ENCODE assay signal across 10 cellular contexts in genomic region chrX:56797966-56798711, GRCh38.
DNase-seq lines count a peak whose midpoint lies in the region; ATAC-seq and TF ChIP-seq lines count a peak whose summit lies in the region.
"Had no signal": no experiment of that assay in that cellular context is flagged by ENCODE, and none has a peak within 500 bp of the region (broad histone marks: within the 10 kb centered on the region; RNA-seq: fewer than 3 reads in every experiment).

No MANE protein-coding gene starts in this region.

- H3K27ac Mint-ChIP-seq in activated naive CD4-positive, alpha-beta T cell treated with anti-CD3 and anti-CD28 coated beads, Interleukin-2, amount 50 U/mL, for 24 hours: peak overlapping the region; percentile 85
- H3K27ac Mint-ChIP-seq in activated CD4-positive, alpha-beta memory T cell treated with anti-CD3 and anti-CD28 coated beads, Interleukin-2, amount 10 ng/mL, durations not matched to agents 7 days and 5 days: peak overlapping the region; percentile 31
- H3K27ac Mint-ChIP-seq in stimulated activated naive CD8-positive, alpha-beta T cell treated with anti-CD3 and anti-CD28 coated beads, Interleukin-15, Interleukin-2, amounts not matched to agents 100 ng/mL and 50 ng/mL, for 24 hours: peak overlapping the region; percentile 76

- no peaks in the 10 kb centered on the region for H3K79me2 ChIP-seq in osteoblast (ENCODE audit: insufficient read depth, low read length)

- H3K4me2 ChIP-seq in osteoblast (ENCODE audit: insufficient read depth, low read length): no peak overlapping the region

- no peak overlapping the region for H3K4me3 Mint-ChIP-seq in activated naive CD4-positive, alpha-beta T cell treated with anti-CD3 and anti-CD28 coated beads, Interleukin-2, amount 50 U/mL, for 24 hours
- no peak overlapping the region for H3K4me3 Mint-ChIP-seq in activated CD4-positive, alpha-beta memory T cell treated with anti-CD3 and anti-CD28 coated beads, Interleukin-2, amount 10 ng/mL, durations not matched to agents 7 days and 5 days
- no peak overlapping the region for H3K4me3 Mint-ChIP-seq in stimulated activated naive CD8-positive, alpha-beta T cell treated with anti-CD3 and anti-CD28 coated beads, Interleukin-15, Interleukin-2, amounts not matched to agents 100 ng/mL and 50 ng/mL, for 24 hours
- H3K4me3 Mint-ChIP-seq: B cell had no signal

- no peaks in the 10 kb centered on the region for H3K4me1 ChIP-seq in osteoblast (ENCODE audit: insufficient read depth, low read length)

- DNase-seq in activated naive CD4-positive, alpha-beta T cell (lab: John Stamatoyannopoulos, UW): no peak
- DNase-seq in activated CD4-positive, alpha-beta memory T cell treated with anti-CD3 and anti-CD28 coated beads, Interleukin-2, amount 10 ng/mL, durations not matched to agents 7 days and 5 days: no peak
- peak; percentile 30 to 57 for DNase-seq in foreskin fibroblast
- DNase-seq in NK-92 (lab: John Stamatoyannopoulos, UW; ENCODE audit: unreplicated experiment): no peak
- no peak for DNase-seq in osteoblast (ENCODE audit: insufficient read length, low spot score, missing footprints)

- H3K36me3 ChIP-seq in osteoblast (ENCODE audit: insufficient read depth, low read length): no peaks in the 10 kb centered on the region

- H2AFZ ChIP-seq in osteoblast (ENCODE audit: low read length): no peak overlapping the region

- peaks cover 3% of the 10 kb centered on the region for H3K27me3 ChIP-seq in osteoblast (ENCODE audit: insufficient read depth, low read length)

- H3K4me3 ChIP-seq in foreskin fibroblast (ENCODE audit: low read depth in 1 of 2, low read length in 2 of 2) (no peak overlapping the region), osteoblast (ENCODE audit: insufficient read depth, low read length) (no peak overlapping the region)
- H3K4me3 ChIP-seq: K562 had no signal

- peaks cover 4% of the 10 kb centered on the region for H3K36me3 Mint-ChIP-seq in activated naive CD4-positive, alpha-beta T cell treated with anti-CD3 and anti-CD28 coated beads, Interleukin-2, amount 50 U/mL, for 24 hours
- H3K36me3 Mint-ChIP-seq in activated CD4-positive, alpha-beta memory T cell treated with anti-CD3 and anti-CD28 coated beads, Interleukin-2, amount 10 ng/mL, durations not matched to agents 7 days and 5 days (ENCODE audit: low read depth): peaks cover 9% of the 10 kb centered on the region
- peaks cover 15% of the 10 kb centered on the region for H3K36me3 Mint-ChIP-seq in stimulated activated naive CD8-positive, alpha-beta T cell treated with anti-CD3 and anti-CD28 coated beads, Interleukin-15, Interleukin-2, amounts not matched to agents 100 ng/mL and 50 ng/mL, for 24 hours (ENCODE audit: low read depth)

- no peak overlapping the region for H3K27ac ChIP-seq in osteoblast (ENCODE audit: low read depth, low read length)

- CTCF ChIA-PET in activated CD4-positive, alpha-beta memory T cell treated with anti-CD3 and anti-CD28 coated beads, Interleukin-2, amount 10 ng/mL, durations not matched to agents 7 days and 5 days (lab: Charles Lee): no interaction called here

- H3K4me1 Mint-ChIP-seq in activated naive CD4-positive, alpha-beta T cell treated with anti-CD3 and anti-CD28 coated beads, Interleukin-2, amount 50 U/mL, for 24 hours: peaks cover 57% of the 10 kb centered on the region
- peaks cover 38% of the 10 kb centered on the region for H3K4me1 Mint-ChIP-seq in activated CD4-positive, alpha-beta memory T cell treated with anti-CD3 and anti-CD28 coated beads, Interleukin-2, amount 10 ng/mL, durations not matched to agents 7 days and 5 days
- H3K4me1 Mint-ChIP-seq in stimulated activated naive CD8-positive, alpha-beta T cell treated with anti-CD3 and anti-CD28 coated beads, Interleukin-15, Interleukin-2, amounts not matched to agents 100 ng/mL and 50 ng/mL, for 24 hours (ENCODE audit: low read depth): peaks cover 44% of the 10 kb centered on the region

- POLR2A ChIA-PET in activated CD4-positive, alpha-beta memory T cell treated with anti-CD3 and anti-CD28 coated beads, Interleukin-2, amount 10 ng/mL, durations not matched to agents 7 days and 5 days (lab: Charles Lee): no interaction called here

- no peaks in the 10 kb centered on the region for H3K9me3 Mint-ChIP-seq in activated naive CD4-positive, alpha-beta T cell treated with anti-CD3 and anti-CD28 coated beads, Interleukin-2, amount 50 U/mL, for 24 hours
- no peaks in the 10 kb centered on the region for H3K9me3 Mint-ChIP-seq in activated CD4-positive, alpha-beta memory T cell treated with anti-CD3 and anti-CD28 coated beads, Interleukin-2, amount 10 ng/mL, durations not matched to agents 7 days and 5 days
- H3K9me3 Mint-ChIP-seq in stimulated activated naive CD8-positive, alpha-beta T cell treated with anti-CD3 and anti-CD28 coated beads, Interleukin-15, Interleukin-2, amounts not matched to agents 100 ng/mL and 50 ng/mL, for 24 hours: no peaks in the 10 kb centered on the region

- no peaks in the 10 kb centered on the region for H3K9me3 ChIP-seq in osteoblast (ENCODE audit: low read depth, low read length)

- TF ChIP-seq CTCF in foreskin fibroblast (IDR thresholded peaks at IDR 0.05; ENCODE audit: low read depth, low read length) (no peak), osteoblast (IDR thresholded peaks at IDR 0.05; ENCODE audit: extremely low read depth, low read depth, low read length) (no peak)

- H4K20me1 ChIP-seq in osteoblast (ENCODE audit: insufficient read depth, low read length): peaks cover 14% of the 10 kb centered on the region

- ATAC-seq in GM18502 (IDR thresholded peaks at IDR 0.05; ENCODE audit: poor library complexity, unreplicated experiment): no peak
- ATAC-seq: K562 had no signal

- no peaks in the 10 kb centered on the region for H3K27me3 Mint-ChIP-seq in activated naive CD4-positive, alpha-beta T cell treated with anti-CD3 and anti-CD28 coated beads, Interleukin-2, amount 50 U/mL, for 24 hours
- H3K27me3 Mint-ChIP-seq in activated CD4-positive, alpha-beta memory T cell treated with anti-CD3 and anti-CD28 coated beads, Interleukin-2, amount 10 ng/mL, durations not matched to agents 7 days and 5 days: no peaks in the 10 kb centered on the region
- H3K27me3 Mint-ChIP-seq in stimulated activated naive CD8-positive, alpha-beta T cell treated with anti-CD3 and anti-CD28 coated beads, Interleukin-15, Interleukin-2, amounts not matched to agents 100 ng/mL and 50 ng/mL, for 24 hours: no peaks in the 10 kb centered on the region
- H3K27me3 Mint-ChIP-seq: B cell had no signal

Comparison
In these comparisons a context has a peak if more than half of its experiments do, and no peak if none do; other contexts are left out.
1. H3K27ac Mint-ChIP-seq: peak in every context shown above with its lines; median percentile 85 in activated naive CD4-positive, alpha-beta T cell treated with anti-CD3 and anti-CD28 coated beads, Interleukin-2, amount 50 U/mL, for 24 hours; 76 in stimulated activated naive CD8-positive, alpha-beta T cell treated with anti-CD3 and anti-CD28 coated beads, Interleukin-15, Interleukin-2, amounts not matched to agents 100 ng/mL and 50 ng/mL, for 24 hours; 31 in activated CD4-positive, alpha-beta memory T cell treated with anti-CD3 and anti-CD28 coated beads, Interleukin-2, amount 10 ng/mL, durations not matched to agents 7 days and 5 days.
2. DNase-seq: peak in foreskin fibroblast (2 of 2); none in activated naive CD4-positive, alpha-beta T cell (0 of 4), activated CD4-positive, alpha-beta memory T cell treated with anti-CD3 and anti-CD28 coated beads, Interleukin-2, amount 10 ng/mL, durations not matched to agents 7 days and 5 days (single experiment), NK-92 (single experiment) and osteoblast (single experiment).